ENCODE assay signal across 11 cellular contexts in genomic region chr6:110738899-110739365, GRCh38.
A peak's percentile ranks its signal among the peaks of the same experiment; 100 is the strongest.
DNase-seq lines count a peak whose midpoint lies in the region; ATAC-seq and TF ChIP-seq lines count a peak whose summit lies in the region.
"Had no signal": no experiment of that assay in that cellular context is flagged by ENCODE, and none has a peak within 500 bp of the region (broad histone marks: within the 10 kb centered on the region; RNA-seq: fewer than 3 reads in every experiment).

No MANE protein-coding gene starts in this region.

- no peak overlapping the region for H3K9ac ChIP-seq in PC-3 (ENCODE audit: low read length)

- H3K4me1 ChIP-seq in foreskin keratinocyte (no peaks in the 10 kb centered on the region), PC-3 (ENCODE audit: insufficient read depth, low read length) (no peaks in the 10 kb centered on the region)

- 0 out of 2 replicates have a peak, but pooled peaks cover 4% of the 10 kb centered on the region for H3K9me3 ChIP-seq in PC-3 (ENCODE audit: low read length)

- peak overlapping the region; percentile 53 for H3K27ac ChIP-seq in substantia nigra (ENCODE audit: low read depth, low read length, poor library complexity, severe bottlenecking)
- no peak overlapping the region for H3K27ac ChIP-seq in foreskin keratinocyte
- H3K27ac ChIP-seq in PC-3 (ENCODE audit: low read length): no peak overlapping the region

- no peak overlapping the region for H3K4me2 ChIP-seq in PC-3 (ENCODE audit: low read length)

- no peaks in the 10 kb centered on the region for H3K9me2 ChIP-seq in PC-3 (replicated peaks; ENCODE audit: low read length)

- no peak overlapping the region for H3K4me3 ChIP-seq in PC-3 (ENCODE audit: low read length)

- H2AFZ ChIP-seq in PC-3 (ENCODE audit: low read length): no peak overlapping the region

- intact Hi-C loops in PC-3 (cut with micrococcal nuclease): no loop called here

- H4K20me1 ChIP-seq in PC-3 (ENCODE audit: low read length): no peaks in the 10 kb centered on the region

- H3F3A ChIP-seq in PC-3 (ENCODE audit: low read length, unreplicated experiment): no peaks in the 10 kb centered on the region

- ATAC-seq in GM21381 (IDR thresholded peaks at IDR 0.05; ENCODE audit: unreplicated experiment) (peak; percentile 64), foreskin keratinocyte (no peak), PC-3 (no peak)
- ATAC-seq: effector memory CD8-positive, alpha-beta T cell had no signal

- TF ChIP-seq CTCF in foreskin keratinocyte (conservative IDR thresholded peaks at IDR 0.05): no peak
- no peak for TF ChIP-seq CTCF in PC-3 (conservative IDR thresholded peaks at IDR 0.05; ENCODE audit: low read depth, low read length)

- no peaks in the 10 kb centered on the region for H3K79me2 ChIP-seq in PC-3 (ENCODE audit: low read length)

- POLR2A ChIA-PET in PC-3 (lab: Charles Lee; ENCODE audit: unreplicated experiment): no interaction called here

- no TSS peak for BruUV-seq in PC-3 (replicated peaks; lab: Mats Ljungman, UMichigan)

- CTCF ChIA-PET in PC-3 (lab: Charles Lee): no interaction called here

- H3K27me3 ChIP-seq in foreskin keratinocyte (no peaks in the 10 kb centered on the region), PC-3 (ENCODE audit: low read length) (no peaks in the 10 kb centered on the region)

- peak; percentile 91 to 94 for DNase-seq in Kasumi-1 (lab: John Stamatoyannopoulos, UW)
- peak; percentile 24 for DNase-seq in glomerular visceral epithelial cell (ENCODE audit: extremely low spot score)
- peak in 7 of 49 donors; percentile 4 to 27 (median 11) for DNase-seq in substantia nigra (lab: John Stamatoyannopoulos, UW)
- no peak for DNase-seq in foreskin keratinocyte
- DNase-seq in PC-3: no peak
- DNase-seq in activated naive CD4-positive, alpha-beta T cell (lab: John Stamatoyannopoulos, UW): no peak
- DNase-seq in HPDE6-E6E7 (ENCODE audit: extremely low spot score): no peak
- DNase-seq: activated naive CD4-positive, alpha-beta T cell treated with anti-CD3 and anti-CD28 coated beads for 36 hours; effector memory CD8-positive, alpha-beta T cell; NCI-H226 had no signal

- peaks cover 16% of the 10 kb centered on the region; the same call in 1 of the 2 replicates for H3K36me3 ChIP-seq in PC-3 (ENCODE audit: low read depth, low read length)

Comparison
In these comparisons a context has a peak if more than half of its experiments do, and no peak if none do; other contexts are left out.
1. DNase-seq: peak in Kasumi-1 (2 of 2) and glomerular visceral epithelial cell (single experiment); none in foreskin keratinocyte (0 of 2), PC-3 (single experiment), activated naive CD4-positive, alpha-beta T cell (0 of 4) and HPDE6-E6E7 (single experiment).